In genomic region chr1:26697978-26698849, GRCh38 we compare ENCODE assay signal across 8 cellular contexts. TPM values are rescaled to one million over a fixed set of nuclear protein-coding genes. Genes with fewer than 3 reads are reported as not detected.
DNase-seq lines count a peak whose midpoint lies in the region; ATAC-seq and TF ChIP-seq lines count a peak whose summit lies in the region.

No MANE protein-coding gene starts in this region.

- H3K4me3 ChIP-seq in Karpas-422 (ENCODE audit: low read length) (peak overlapping the region; percentile 80), PC-3 (ENCODE audit: low read length) (peak overlapping the region; percentile 86)

- no peak for TF ChIP-seq CTCF in PC-3 (conservative IDR thresholded peaks at IDR 0.05; ENCODE audit: low read depth, low read length)

- no peaks in the 10 kb centered on the region for H3F3A ChIP-seq in PC-3 (ENCODE audit: low read length, unreplicated experiment)

- H3K36me3 Mint-ChIP-seq in activated naive CD8-positive, alpha-beta T cell treated with anti-CD3 and anti-CD28 coated beads, Interleukin-2, amount 10 ng/mL, durations not matched to agents 7 days and 5 days, result peaks cover 9% of the 10 kb centered on the region

- H4K20me1 ChIP-seq in Karpas-422 (ENCODE audit: insufficient read depth, low read depth, low read length) (peaks cover 50% of the 10 kb centered on the region), PC-3 (ENCODE audit: low read length) (peaks cover 51% of the 10 kb centered on the region)

- H3K9me3 ChIP-seq in Karpas-422 (ENCODE audit: low read length) (no peaks in the 10 kb centered on the region), PC-3 (ENCODE audit: low read length) (no peaks in the 10 kb centered on the region)

- H3K27ac ChIP-seq in Karpas-422 (ENCODE audit: low read length), result peak overlapping the region; percentile 78
- peak overlapping the region; percentile 53 for H3K27ac ChIP-seq in PC-3 (ENCODE audit: low read length)

- H3K27ac Mint-ChIP-seq in activated naive CD8-positive, alpha-beta T cell treated with anti-CD3 and anti-CD28 coated beads, Interleukin-2, amount 10 ng/mL, durations not matched to agents 7 days and 5 days, result no peak overlapping the region

- BruUV-seq in PC-3 (replicated peaks; lab: Mats Ljungman, UMichigan), result TSS peak; percentile 53

- peaks cover 69% of the 10 kb centered on the region for H3K79me2 ChIP-seq in Karpas-422 (ENCODE audit: low read length)
- peaks cover 87% of the 10 kb centered on the region for H3K79me2 ChIP-seq in PC-3 (ENCODE audit: low read length)

- POLR2A ChIA-PET in PC-3 (lab: Charles Lee; ENCODE audit: unreplicated experiment), result interaction anchor here (0.5 to 0.6 kb wide), 2 partner anchors 88 to 90 kb away, joined by 4 to 5 read pairs; partner anchors contain the start of gene PIGV
- POLR2A ChIA-PET in activated naive CD8-positive, alpha-beta T cell treated with anti-CD3 and anti-CD28 coated beads, Interleukin-2, amount 10 ng/mL, durations not matched to agents 7 days and 5 days (lab: Charles Lee), result interaction anchor here (0.7 to 15.0 kb wide), 21 partner anchors 15 to 409 kb away, joined by 3 to 357 read pairs (median 5); partner anchors contain the start of gene PIGV

- intact Hi-C loops in PC-3 (cut with micrococcal nuclease), result loop anchor here (5.0 to 10.0 kb wide), 2 partner anchors 54 to 167 kb away; partner anchors contain the start of gene SFN

- H3K4me3 Mint-ChIP-seq in activated naive CD8-positive, alpha-beta T cell treated with anti-CD3 and anti-CD28 coated beads, Interleukin-2, amount 10 ng/mL, durations not matched to agents 7 days and 5 days, result no peak overlapping the region

- peak; percentile 41 for ATAC-seq in PC-3
- ATAC-seq in activated naive CD8-positive, alpha-beta T cell treated with anti-CD3 and anti-CD28 coated beads, Interleukin-2, amount 10 ng/mL, durations not matched to agents 7 days and 5 days (ENCODE audit: low read depth), result peak; percentile 30
- no peak for ATAC-seq in HG02678 (IDR thresholded peaks at IDR 0.05; ENCODE audit: unreplicated experiment)
- ATAC-seq in HG02571 (IDR thresholded peaks at IDR 0.05; ENCODE audit: unreplicated experiment), result no peak

- H3K9ac ChIP-seq in Karpas-422 (ENCODE audit: low read length), result peak overlapping the region; percentile 95
- peak overlapping the region; percentile 89 for H3K9ac ChIP-seq in PC-3 (ENCODE audit: low read length)

- H3K27me3 ChIP-seq in Karpas-422 (ENCODE audit: low read length) (no peaks in the 10 kb centered on the region), PC-3 (ENCODE audit: low read length) (no peaks in the 10 kb centered on the region)

- DNase-seq in GF-D8 (lab: John Stamatoyannopoulos, UW) (peak; percentile 43), Karpas-422 (peak; percentile 84), PC-3 (peak; percentile 86), glomerular endothelial cell (ENCODE audit: extremely low read depth, low read depth, low spot score) (peak; percentile 87), nucleus accumbens (lab: John Stamatoyannopoulos, UW) (peak in 40 of 56 donors; percentile 5 to 73 (median 42))
- DNase-seq in activated naive CD8-positive, alpha-beta T cell treated with anti-CD3 and anti-CD28 coated beads, Interleukin-2, amount 10 ng/mL, durations not matched to agents 7 days and 5 days, result peak; percentile 64

- H3K36me3 ChIP-seq in Karpas-422 (ENCODE audit: insufficient read depth, low read length) (peaks cover 22% of the 10 kb centered on the region; the same call in 1 of the 2 replicates), PC-3 (ENCODE audit: low read depth, low read length) (no peaks in the 10 kb centered on the region; the same call in 1 of the 2 replicates)

- H3K4me1 Mint-ChIP-seq in activated naive CD8-positive, alpha-beta T cell treated with anti-CD3 and anti-CD28 coated beads, Interleukin-2, amount 10 ng/mL, durations not matched to agents 7 days and 5 days, result peaks cover 15% of the 10 kb centered on the region

- H3K4me2 ChIP-seq in Karpas-422 (ENCODE audit: low read depth, low read length, poor library complexity, severe bottlenecking) (peak overlapping the region; percentile 85), PC-3 (ENCODE audit: low read length) (peak overlapping the region; percentile 82)

- no peak overlapping the region for H2AFZ ChIP-seq in Karpas-422 (ENCODE audit: low read length)
- no peak overlapping the region for H2AFZ ChIP-seq in PC-3 (ENCODE audit: low read length)

- H3K9me3 Mint-ChIP-seq in activated naive CD8-positive, alpha-beta T cell treated with anti-CD3 and anti-CD28 coated beads, Interleukin-2, amount 10 ng/mL, durations not matched to agents 7 days and 5 days, result no peaks in the 10 kb centered on the region

- no peaks in the 10 kb centered on the region for H3K9me2 ChIP-seq in Karpas-422 (replicated peaks; ENCODE audit: insufficient read depth, low read length)
- H3K9me2 ChIP-seq in PC-3 (replicated peaks; ENCODE audit: low read length), result no peaks in the 10 kb centered on the region

- peaks cover 75% of the 10 kb centered on the region for H3K4me1 ChIP-seq in Karpas-422 (ENCODE audit: low read length)
- peaks cover 69% of the 10 kb centered on the region for H3K4me1 ChIP-seq in PC-3 (ENCODE audit: insufficient read depth, low read length)

- H3K27me3 Mint-ChIP-seq in activated naive CD8-positive, alpha-beta T cell treated with anti-CD3 and anti-CD28 coated beads, Interleukin-2, amount 10 ng/mL, durations not matched to agents 7 days and 5 days, result no peaks in the 10 kb centered on the region

- CTCF ChIA-PET in PC-3 (lab: Charles Lee), result interaction anchor here (0.6 kb wide), 1 partner anchor 91 kb away, joined by 3 read pairs; no protein-coding TSS in a partner anchor

RNA-seq across cellular contexts. Expression of gene ARID1A, which starts 2.4 kb away (rescaled TPM):
- total RNA-seq in Karpas-422 (2014; rRNA removed; shearing (Covaris generic); ENCODE audit: low replicate concordance), result 55.8 and 73.1 TPM in 2 replicates
- total RNA-seq in PC-3 (2014; rRNA removed) (43.8 and 78.0 TPM in 2 replicates), glomerular endothelial cell (41.8 and 67.8 TPM in 2 replicates)
- 100 to 1,000 TPM; 118 to 124 TPM for total RNA-seq in activated naive CD8-positive, alpha-beta T cell treated with anti-CD3 and anti-CD28 coated beads, Interleukin-2, amount 10 ng/mL, durations not matched to agents 7 days and 5 days

Comparison
In these comparisons a context has a peak if more than half of its experiments do, and no peak if none do; other contexts are left out.
1. ATAC-seq: peak in PC-3 (single experiment) and activated naive CD8-positive, alpha-beta T cell treated with anti-CD3 and anti-CD28 coated beads, Interleukin-2, amount 10 ng/mL, durations not matched to agents 7 days and 5 days (single experiment); none in HG02678 (single experiment) and HG02571 (single experiment).
2. Peak in every context shown above with its lines, with median percentiles within 50 percentile points of each other: DNase-seq.